In the genomic region with DNA sequence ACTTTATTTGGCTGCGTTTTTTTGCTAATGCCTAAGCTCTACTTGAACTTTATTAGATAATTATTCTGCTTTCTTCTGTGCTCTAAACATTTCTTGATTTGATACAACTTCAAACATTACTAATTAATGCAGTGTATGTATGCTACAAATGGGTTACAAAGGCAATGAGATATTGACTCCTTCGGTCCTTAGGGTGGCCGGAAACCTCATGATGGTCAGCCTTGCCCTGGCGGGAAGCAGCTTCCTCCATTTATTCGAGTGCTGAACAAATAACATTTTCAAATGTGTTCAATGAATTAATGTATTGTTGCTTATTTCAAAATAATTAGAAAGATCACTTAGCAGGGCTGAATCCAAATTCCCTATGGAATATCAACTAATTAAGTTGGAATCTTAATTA, we compare ENCODE assay signal across 11 cellular contexts. TPM values are rescaled to one million over a fixed set of nuclear protein-coding genes. Genes with fewer than 3 reads are reported as not detected.
A peak's percentile ranks its signal among the peaks of the same experiment; 100 is the strongest.
DNase-seq lines count a peak whose midpoint lies in the region; ATAC-seq and TF ChIP-seq lines count a peak whose summit lies in the region.
"Had no signal": no experiment of that assay in that cellular context is flagged by ENCODE, and none has a peak within 500 bp of the region (broad histone marks: within the 10 kb centered on the region; RNA-seq: fewer than 3 reads in every experiment).

No MANE protein-coding gene starts in this region.

- peaks cover 38 to 77% (median 49%) of the 10 kb centered on the region in 4 donors for H3K4me1 Mint-ChIP-seq in CD4-positive, alpha-beta memory T cell
- H3K4me1 Mint-ChIP-seq in activated T-helper 2 cell treated with anti-CD3 and anti-CD28 coated beads, Interferon-gamma antibody, Interleukin-2, Interleukin-4, amounts not matched to agents 10 μg/mL and 5 μg/mL and 100 μg/mL, durations not matched to agents 14 hours and 24 hours and 36 hours (ENCODE audit: low read depth) = peaks cover 45% of the 10 kb centered on the region
- H3K4me1 Mint-ChIP-seq in naive thymus-derived CD4-positive, alpha-beta T cell = peaks cover 43 to 66% (median 59%) of the 10 kb centered on the region in 7 donors

- ATAC-seq in naive thymus-derived CD4-positive, alpha-beta T cell = no peak
- no peak for ATAC-seq in HG03520 (IDR thresholded peaks at IDR 0.05; ENCODE audit: unreplicated experiment)
- ATAC-seq: right lobe of liver had no signal

- no peak for TF ChIP-seq CTCF in GM12875 (IDR thresholded peaks at IDR 0.05; ENCODE audit: borderline replicate concordance, insufficient read depth, low read depth, low read length)

- peak overlapping the region in 7 of 8 donors; percentile 1 to 94 (median 65) for H3K4me3 Mint-ChIP-seq in CD4-positive, alpha-beta memory T cell
- H3K4me3 Mint-ChIP-seq in activated T-helper 2 cell treated with anti-CD3 and anti-CD28 coated beads, Interferon-gamma antibody, Interleukin-2, Interleukin-4, amounts not matched to agents 10 μg/mL and 5 μg/mL and 100 μg/mL, durations not matched to agents 14 hours and 24 hours and 36 hours (ENCODE audit: low read depth) = peak overlapping the region; percentile 22
- H3K4me3 Mint-ChIP-seq in naive thymus-derived CD4-positive, alpha-beta T cell = peak overlapping the region; percentile 75 to 100 (median 94)

- H3K36me3 Mint-ChIP-seq in CD4-positive, alpha-beta memory T cell = peaks cover 7 to 18% of the 10 kb centered on the region in 2 donors
- H3K36me3 Mint-ChIP-seq in activated T-helper 2 cell treated with anti-CD3 and anti-CD28 coated beads, Interferon-gamma antibody, Interleukin-2, Interleukin-4, amounts not matched to agents 10 μg/mL and 5 μg/mL and 100 μg/mL, durations not matched to agents 14 hours and 24 hours and 36 hours (ENCODE audit: low read depth) = peaks cover 20% of the 10 kb centered on the region
- peaks cover 0 to 33% (median 6%) of the 10 kb centered on the region in 5 donors for H3K36me3 Mint-ChIP-seq in naive thymus-derived CD4-positive, alpha-beta T cell

- intact Hi-C loops in CD4-positive, alpha-beta memory T cell (cut with micrococcal nuclease) = loop anchor here (10.0 kb wide), 3 partner anchors 397 to 1377 kb away; partner anchors contain the start of genes ARSK and SKIC3
- intact Hi-C loops in activated T-helper 2 cell treated with anti-CD3 and anti-CD28 coated beads, Interferon-gamma antibody, Interleukin-2, Interleukin-4, amounts not matched to agents 10 μg/mL and 5 μg/mL and 100 μg/mL, durations not matched to agents 14 hours and 24 hours and 36 hours (cut with micrococcal nuclease) = loop anchor here (5.0 to 10.0 kb wide), 2 partner anchors 205 to 1993 kb away; partner anchors contain the start of gene CHD1
- intact Hi-C loops in naive thymus-derived CD4-positive, alpha-beta T cell (cut with micrococcal nuclease) = loop anchor here in 1 of 2 donors (10.0 kb wide), 1 partner anchor 1843 kb away; the partner anchor contains the start of gene RGMB

- H3K27ac ChIP-seq in CD4-positive, alpha-beta memory T cell (ENCODE audit: low read depth, low read length) = no peak overlapping the region
- peak overlapping the region; percentile 86 for H3K27ac ChIP-seq in naive thymus-derived CD4-positive, alpha-beta T cell (ENCODE audit: low read depth, low read length)
- H3K27ac ChIP-seq: right lobe of liver had no signal

- H3K9me3 ChIP-seq in CD4-positive, alpha-beta memory T cell (ENCODE audit: control insufficient read depth in 1 of 2, low read length in 2 of 2) = no peaks in the 10 kb centered on the region
- no peaks in the 10 kb centered on the region for H3K9me3 ChIP-seq in naive thymus-derived CD4-positive, alpha-beta T cell (ENCODE audit: control insufficient read depth in 2 of 3, low read length in 3 of 3)

- H3K4me1 ChIP-seq in CD4-positive, alpha-beta memory T cell (ENCODE audit: insufficient read depth, low read length) = peaks cover 45% of the 10 kb centered on the region
- H3K4me1 ChIP-seq in naive thymus-derived CD4-positive, alpha-beta T cell (ENCODE audit: control insufficient read depth in 2 of 2, insufficient read depth in 2 of 2, low read length in 2 of 2) = peaks cover 20 to 43% of the 10 kb centered on the region in 2 donors

- H3K4me3 ChIP-seq in CD4-positive, alpha-beta memory T cell (ENCODE audit: low read length in 2 of 2) = no peak overlapping the region
- peak overlapping the region; percentile 37 for H3K4me3 ChIP-seq in GM12875 (ENCODE audit: low read depth, low read length)
- peak overlapping the region; percentile 93 for H3K4me3 ChIP-seq in naive thymus-derived CD4-positive, alpha-beta T cell (ENCODE audit: low read length)
- H3K4me3 ChIP-seq: right lobe of liver had no signal

- peaks cover 0 to 2% (median 0%) of the 10 kb centered on the region in 8 donors for H3K9me3 Mint-ChIP-seq in CD4-positive, alpha-beta memory T cell
- H3K9me3 Mint-ChIP-seq in activated T-helper 2 cell treated with anti-CD3 and anti-CD28 coated beads, Interferon-gamma antibody, Interleukin-2, Interleukin-4, amounts not matched to agents 10 μg/mL and 5 μg/mL and 100 μg/mL, durations not matched to agents 14 hours and 24 hours and 36 hours = no peaks in the 10 kb centered on the region
- H3K9me3 Mint-ChIP-seq in naive thymus-derived CD4-positive, alpha-beta T cell = peaks cover 0 to 6% (median 0%) of the 10 kb centered on the region in 11 donors
- H3K9me3 Mint-ChIP-seq: nephron had no signal

- no peak for DNase-seq in CD4-positive, alpha-beta memory T cell
- no peak for DNase-seq in activated T-helper 2 cell treated with anti-CD3 and anti-CD28 coated beads, Interferon-gamma antibody, Interleukin-2, Interleukin-4, amounts not matched to agents 10 μg/mL and 5 μg/mL and 100 μg/mL, durations not matched to agents 14 hours and 24 hours and 36 hours (ENCODE audit: low spot score)
- no peak for DNase-seq in naive thymus-derived CD4-positive, alpha-beta T cell
- no peak for DNase-seq in epidermal melanocyte (ENCODE audit: insufficient read length, low spot score)
- DNase-seq in COLO668 (lab: John Stamatoyannopoulos, UW; ENCODE audit: unreplicated experiment) = no peak
- DNase-seq: NCI-H510A; right lobe of liver; stimulated activated naive CD4-positive, alpha-beta T cell treated with Interleukin-2 at 50 U/mL for 16 hours had no signal

- no peaks in the 10 kb centered on the region for H3K27me3 ChIP-seq in CD4-positive, alpha-beta memory T cell (ENCODE audit: insufficient read depth, low read length)
- H3K27me3 ChIP-seq in naive thymus-derived CD4-positive, alpha-beta T cell (ENCODE audit: control insufficient read depth in 2 of 2, insufficient read depth in 2 of 2, low read length in 2 of 2) = no peaks in the 10 kb centered on the region
- H3K27me3 ChIP-seq: right lobe of liver had no signal

- no peaks in the 10 kb centered on the region for H3K36me3 ChIP-seq in CD4-positive, alpha-beta memory T cell (ENCODE audit: insufficient read depth, low read length)
- peaks cover 0 to 11% (median 0%) of the 10 kb centered on the region in 3 experiments for H3K36me3 ChIP-seq in naive thymus-derived CD4-positive, alpha-beta T cell (ENCODE audit: control insufficient read depth in 2 of 3, insufficient read depth in 3 of 3, low read length in 3 of 3)
- H3K36me3 ChIP-seq: right lobe of liver had no signal

- POLR2A ChIA-PET in CD4-positive, alpha-beta memory T cell (lab: Charles Lee; ENCODE audit: partially characterized antibody) = interaction anchor here (1.3 to 3.9 kb wide), 4 partner anchors 36 to 123 kb away, joined by 4 to 21 read pairs (median 8); no protein-coding TSS in a partner anchor
- POLR2A ChIA-PET in naive thymus-derived CD4-positive, alpha-beta T cell (lab: Charles Lee) = interaction anchor here (0.9 to 5.1 kb wide), 10 partner anchors 8 to 1997 kb away, joined by 3 to 85 read pairs (median 4); partner anchors contain the start of genes CHD1 and ERAP2

- no peaks in the 10 kb centered on the region for H3K27me3 Mint-ChIP-seq in CD4-positive, alpha-beta memory T cell
- no peaks in the 10 kb centered on the region for H3K27me3 Mint-ChIP-seq in activated T-helper 2 cell treated with anti-CD3 and anti-CD28 coated beads, Interferon-gamma antibody, Interleukin-2, Interleukin-4, amounts not matched to agents 10 μg/mL and 5 μg/mL and 100 μg/mL, durations not matched to agents 14 hours and 24 hours and 36 hours (ENCODE audit: low read depth)
- H3K27me3 Mint-ChIP-seq in naive thymus-derived CD4-positive, alpha-beta T cell = no peaks in the 10 kb centered on the region

- CTCF ChIA-PET in CD4-positive, alpha-beta memory T cell (lab: Charles Lee; ENCODE audit: partially characterized antibody) = interaction anchor here (0.6 to 3.2 kb wide), 4 partner anchors 32 to 124 kb away, joined by 3 to 19 read pairs (median 3); partner anchors contain the start of genes ERAP1 and ERAP2
- CTCF ChIA-PET in naive thymus-derived CD4-positive, alpha-beta T cell (lab: Charles Lee) = interaction anchor here (0.8 to 2.0 kb wide), 3 partner anchors 8 to 63 kb away, joined by 3 to 7 read pairs (median 4); no protein-coding TSS in a partner anchor

- peak overlapping the region in 6 of 7 donors; percentile 24 to 97 (median 66) for H3K27ac Mint-ChIP-seq in CD4-positive, alpha-beta memory T cell
- no peak overlapping the region for H3K27ac Mint-ChIP-seq in activated T-helper 2 cell treated with anti-CD3 and anti-CD28 coated beads, Interferon-gamma antibody, Interleukin-2, Interleukin-4, amounts not matched to agents 10 μg/mL and 5 μg/mL and 100 μg/mL, durations not matched to agents 14 hours and 24 hours and 36 hours
- H3K27ac Mint-ChIP-seq in naive thymus-derived CD4-positive, alpha-beta T cell = peak overlapping the region in 8 of 9 donors; percentile 66 to 99 (median 95)

RNA-seq across cellular contexts. Expression of gene LNPEP, which starts 3.9 kb away (rescaled TPM):
- total RNA-seq in CD4-positive, alpha-beta memory T cell = 10 to 100 TPM; 92.5 to 97.3 TPM
- 10 to 100 TPM; 23.5 to 38.6 TPM for polyA plus RNA-seq in CD4-positive, alpha-beta memory T cell
- 37.5 and 37.9 TPM in 2 replicates for total RNA-seq in activated T-helper 2 cell treated with anti-CD3 and anti-CD28 coated beads, Interferon-gamma antibody, Interleukin-2, Interleukin-4, amounts not matched to agents 10 μg/mL and 5 μg/mL and 100 μg/mL, durations not matched to agents 14 hours and 24 hours and 36 hours
- 100 to 1,000 TPM in 1 of 5 experiments, 10 to 100 TPM in 4; 82.4 to 109 (median 88.8) TPM for total RNA-seq in naive thymus-derived CD4-positive, alpha-beta T cell
- polyA plus RNA-seq in naive thymus-derived CD4-positive, alpha-beta T cell = 10 to 100 TPM; 53.2 to 54.5 TPM

RNA-seq across cellular contexts. Expression of gene ERAP2, which starts 55.7 kb away (rescaled TPM):
- 100 to 1,000 TPM; 107 to 112 TPM for total RNA-seq in CD4-positive, alpha-beta memory T cell
- 100 to 1,000 TPM in 1 of 2 donors, 1 to 10 TPM in 1; 4.7 to 112 TPM for polyA plus RNA-seq in CD4-positive, alpha-beta memory T cell
- 46.8 and 49.3 TPM in 2 replicates for total RNA-seq in activated T-helper 2 cell treated with anti-CD3 and anti-CD28 coated beads, Interferon-gamma antibody, Interleukin-2, Interleukin-4, amounts not matched to agents 10 μg/mL and 5 μg/mL and 100 μg/mL, durations not matched to agents 14 hours and 24 hours and 36 hours
- 100 to 1,000 TPM in 2 of 5 experiments, 10 to 100 TPM in 3; 42.5 to 158 (median 97.2) TPM for total RNA-seq in naive thymus-derived CD4-positive, alpha-beta T cell
- polyA plus RNA-seq in naive thymus-derived CD4-positive, alpha-beta T cell = 100 to 1,000 TPM in 1 of 2 donors, 10 to 100 TPM in 1; 11.1 to 161 TPM

Comparison
In these comparisons a context has a peak if more than half of its experiments do, and no peak if none do; other contexts are left out.
1. H3K4me3 ChIP-seq: peak in GM12875 (single experiment) and naive thymus-derived CD4-positive, alpha-beta T cell (single experiment); none in CD4-positive, alpha-beta memory T cell (0 of 2).
2. H3K4me3 Mint-ChIP-seq: peak in every context shown above with its lines; median percentile 94 in naive thymus-derived CD4-positive, alpha-beta T cell; 65 in CD4-positive, alpha-beta memory T cell; 22 in activated T-helper 2 cell treated with anti-CD3 and anti-CD28 coated beads, Interferon-gamma antibody, Interleukin-2, Interleukin-4, amounts not matched to agents 10 μg/mL and 5 μg/mL and 100 μg/mL, durations not matched to agents 14 hours and 24 hours and 36 hours.